ENCODE assay signal across 11 cellular contexts in the genomic region with DNA sequence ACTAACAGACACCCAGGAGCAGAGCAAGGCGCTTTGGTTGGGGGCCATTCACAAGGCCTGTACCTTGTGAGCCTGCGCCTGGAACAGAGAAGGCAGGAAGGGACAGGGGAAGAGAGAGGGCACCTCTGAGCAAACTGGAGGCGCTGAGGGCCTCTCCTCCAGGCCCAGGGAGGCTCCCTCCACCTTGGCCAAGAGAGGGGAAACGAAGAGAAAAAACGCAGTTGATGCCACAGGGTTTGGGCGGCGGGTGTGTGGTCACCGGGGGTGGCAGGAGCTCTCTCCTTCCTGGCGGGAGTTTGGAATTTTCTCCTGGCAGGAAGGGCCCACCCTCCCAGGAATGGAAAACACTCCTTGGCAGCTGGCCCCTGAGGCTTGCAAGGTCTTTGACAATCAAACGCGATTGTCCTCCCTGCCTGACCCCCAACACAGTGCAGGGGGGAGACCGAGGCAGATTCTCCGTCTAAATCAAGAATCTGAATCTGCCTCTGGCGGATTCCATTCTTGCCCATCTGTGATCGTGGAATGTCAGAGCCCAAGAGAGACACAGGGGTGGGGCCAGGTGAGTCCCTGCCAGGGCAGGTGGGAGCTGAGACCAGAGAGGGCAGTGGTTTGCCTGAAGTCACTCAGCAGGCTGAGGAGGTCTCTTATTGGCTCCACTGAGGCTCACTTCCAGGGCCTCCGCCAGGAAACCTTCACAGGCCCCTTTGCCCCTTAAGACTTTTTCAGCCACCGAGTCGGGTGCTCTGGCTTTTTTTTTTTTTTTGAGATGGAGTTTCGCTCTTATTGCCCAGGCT. TPM values are rescaled to one million over a fixed set of nuclear protein-coding genes. Genes with fewer than 3 reads are reported as not detected.
A peak's percentile ranks its signal among the peaks of the same experiment; 100 is the strongest.
DNase-seq lines count a peak whose midpoint lies in the region; ATAC-seq, FAIRE-seq and TF ChIP-seq lines count a peak whose summit lies in the region.
"Had no signal": no experiment of that assay in that cellular context is flagged by ENCODE, and none has a peak within 500 bp of the region (broad histone marks: within the 10 kb centered on the region; RNA-seq: fewer than 3 reads in every experiment).

No MANE protein-coding gene starts in this region.

- RAD21 ChIA-PET in HCT116 (lab: Charles Lee; ENCODE audit: low non-redundant PET in 1 of 2, low total read pairs in 2 of 2, uncharacterized antibody in 2 of 2, unreplicated experiment in 2 of 2), result no interaction called here

- ATAC-seq in HCT116, result peak; percentile 28; the same call in 1 of the 2 replicates
- no peak for ATAC-seq in stimulated activated naive B cell treated with anti-CD40 and anti-IgM and Interleukin-4, amounts not matched to agents 10 μg/mL and 1 μg/mL and 100 μg/mL, for 72 hours (replicated peaks)
- ATAC-seq in HG03432 (IDR thresholded peaks at IDR 0.05; ENCODE audit: unreplicated experiment), result no peak
- ATAC-seq: natural killer cell treated with Interleukin-12 subunit alpha and Interleukin-12 subunit beta and Interleukin-15 and Interleukin-18, amount 100 ng/mL, for 72 hours had no signal

- H3K27me3 Mint-ChIP-seq in activated T-helper 1 cell treated with anti-CD3 and anti-CD28 coated beads, Interleukin-12 subunit alpha, Interleukin-12 subunit beta, Interleukin-2, Interleukin-4 antibody, amounts not matched to agents 30 ng/mL and 10 ng/mL and 1 ng/mL, durations not matched to agents 14 hours and 24 hours and 36 hours (ENCODE audit: insufficient read depth), result peaks cover 22% of the 10 kb centered on the region
- H3K27me3 Mint-ChIP-seq in stimulated activated naive B cell treated with anti-CD40 and anti-IgM and Interleukin-4, amounts not matched to agents 10 μg/mL and 1 μg/mL and 100 μg/mL, for 72 hours, result peaks cover 18 to 39% of the 10 kb centered on the region in 2 donors
- peaks cover 5 to 11% (median 7%) of the 10 kb centered on the region in 3 donors for H3K27me3 Mint-ChIP-seq in immature natural killer cell (ENCODE audit: low read depth in 3 of 3)

- FAIRE-seq in kidney (lab: Jason Lieb, UNC), result no peak
- FAIRE-seq: endometrium had no signal

- intact Hi-C loops in HCT116 (cut with micrococcal nuclease), result no loop called here
- intact Hi-C loops in activated T-helper 1 cell treated with anti-CD3 and anti-CD28 coated beads, Interleukin-12 subunit alpha, Interleukin-12 subunit beta, Interleukin-2, Interleukin-4 antibody, amounts not matched to agents 30 ng/mL and 10 ng/mL and 1 ng/mL, durations not matched to agents 14 hours and 24 hours and 36 hours (cut with micrococcal nuclease), result no loop called here
- intact Hi-C loops in kidney (cut with DNase I), result no loop called here

- TF ChIP-seq RAD21 in HCT116 (IDR thresholded peaks at IDR 0.05; ENCODE audit: low read depth), result no peak

- no peaks in the 10 kb centered on the region for H3K36me3 Mint-ChIP-seq in activated T-helper 1 cell treated with anti-CD3 and anti-CD28 coated beads, Interleukin-12 subunit alpha, Interleukin-12 subunit beta, Interleukin-2, Interleukin-4 antibody, amounts not matched to agents 30 ng/mL and 10 ng/mL and 1 ng/mL, durations not matched to agents 14 hours and 24 hours and 36 hours (ENCODE audit: low read depth)
- peaks cover 0 to 3% of the 10 kb centered on the region in 2 donors for H3K36me3 Mint-ChIP-seq in stimulated activated naive B cell treated with anti-CD40 and anti-IgM and Interleukin-4, amounts not matched to agents 10 μg/mL and 1 μg/mL and 100 μg/mL, for 72 hours
- H3K36me3 Mint-ChIP-seq in immature natural killer cell, result no peaks in the 10 kb centered on the region
- H3K36me3 Mint-ChIP-seq: natural killer cell treated with Interleukin-12 subunit alpha and Interleukin-12 subunit beta and Interleukin-15 and Interleukin-18, amount 100 ng/mL, for 72 hours had no signal

- peak overlapping the region; percentile 3 for H3K27ac Mint-ChIP-seq in activated T-helper 1 cell treated with anti-CD3 and anti-CD28 coated beads, Interleukin-12 subunit alpha, Interleukin-12 subunit beta, Interleukin-2, Interleukin-4 antibody, amounts not matched to agents 30 ng/mL and 10 ng/mL and 1 ng/mL, durations not matched to agents 14 hours and 24 hours and 36 hours
- peak overlapping the region; percentile 65 for H3K27ac Mint-ChIP-seq in stimulated activated naive B cell treated with anti-CD40 and anti-IgM and Interleukin-4, amounts not matched to agents 10 μg/mL and 1 μg/mL and 100 μg/mL, for 72 hours
- peak overlapping the region in 1 of 6 donors; percentile 28 for H3K27ac Mint-ChIP-seq in immature natural killer cell

- TF ChIP-seq CTCF in HCT116 (IDR thresholded peaks at IDR 0.05 in 2 of 3, conservative IDR thresholded peaks at IDR 0.05 in 1 of 3; ENCODE audit: borderline replicate concordance in 1 of 3, insufficient read depth in 1 of 3, low read depth in 2 of 3, low read length in 2 of 3) (no peak), kidney (IDR thresholded peaks at IDR 0.05; ENCODE audit: borderline replicate concordance, extremely low read depth, insufficient read depth) (no peak)

- H3K9me3 Mint-ChIP-seq in activated T-helper 1 cell treated with anti-CD3 and anti-CD28 coated beads, Interleukin-12 subunit alpha, Interleukin-12 subunit beta, Interleukin-2, Interleukin-4 antibody, amounts not matched to agents 30 ng/mL and 10 ng/mL and 1 ng/mL, durations not matched to agents 14 hours and 24 hours and 36 hours, result no peaks in the 10 kb centered on the region
- H3K9me3 Mint-ChIP-seq in stimulated activated naive B cell treated with anti-CD40 and anti-IgM and Interleukin-4, amounts not matched to agents 10 μg/mL and 1 μg/mL and 100 μg/mL, for 72 hours, result no peaks in the 10 kb centered on the region
- no peaks in the 10 kb centered on the region for H3K9me3 Mint-ChIP-seq in immature natural killer cell
- H3K9me3 Mint-ChIP-seq: natural killer cell treated with Interleukin-12 subunit alpha and Interleukin-12 subunit beta and Interleukin-15 and Interleukin-18, amount 100 ng/mL, for 72 hours had no signal

- no peaks in the 10 kb centered on the region for H3K79me2 ChIP-seq in HCT116 (ENCODE audit: insufficient read depth, low read length)

- H3K4me3 Mint-ChIP-seq in activated T-helper 1 cell treated with anti-CD3 and anti-CD28 coated beads, Interleukin-12 subunit alpha, Interleukin-12 subunit beta, Interleukin-2, Interleukin-4 antibody, amounts not matched to agents 30 ng/mL and 10 ng/mL and 1 ng/mL, durations not matched to agents 14 hours and 24 hours and 36 hours, result no peak overlapping the region
- peak overlapping the region in 1 of 2 donors; percentile 8 for H3K4me3 Mint-ChIP-seq in stimulated activated naive B cell treated with anti-CD40 and anti-IgM and Interleukin-4, amounts not matched to agents 10 μg/mL and 1 μg/mL and 100 μg/mL, for 72 hours
- H3K4me3 Mint-ChIP-seq in immature natural killer cell, result no peak overlapping the region
- H3K4me3 Mint-ChIP-seq: natural killer cell treated with Interleukin-12 subunit alpha and Interleukin-12 subunit beta and Interleukin-15 and Interleukin-18, amount 100 ng/mL, for 72 hours had no signal

- H3K4me2 ChIP-seq in HCT116 (ENCODE audit: low read length), result peak overlapping the region; percentile 50

- no peaks in the 10 kb centered on the region for H3K27me3 ChIP-seq in HCT116 (ENCODE audit: insufficient read depth, low read length)

- CTCF ChIA-PET in HCT116 (lab: Charles Lee), result interaction anchor here (1.0 kb wide), 2 partner anchors 11 to 13 kb away, joined by 3 read pairs; no protein-coding TSS in a partner anchor

- H3K36me3 ChIP-seq in HCT116 (ENCODE audit: control insufficient read depth in 1 of 2, insufficient read depth in 2 of 2, low read length in 2 of 2) (no peaks in the 10 kb centered on the region), kidney (ENCODE audit: control insufficient read depth in 1 of 2, insufficient read depth in 2 of 2, low read length in 2 of 2) (no peaks in the 10 kb centered on the region)

- H3K9me3 ChIP-seq in HCT116 (ENCODE audit: control insufficient read depth in 1 of 2, insufficient read depth in 1 of 2, low read depth in 1 of 2, low read length in 2 of 2) (no peaks in the 10 kb centered on the region), kidney (ENCODE audit: control insufficient read depth in 1 of 2, low read length in 2 of 2) (no peaks in the 10 kb centered on the region)

- peaks cover 49 to 84% of the 10 kb centered on the region in 2 experiments for H3K4me1 ChIP-seq in HCT116 (ENCODE audit: control insufficient read depth in 1 of 2, insufficient read depth in 2 of 2, low read length in 2 of 2)
- peaks cover 12 to 34% of the 10 kb centered on the region in 2 donors for H3K4me1 ChIP-seq in kidney (ENCODE audit: control insufficient read depth in 1 of 2, insufficient read depth in 1 of 2, low read depth in 1 of 2, low read length in 2 of 2)

- no peak for TF ChIP-seq POLR2A in HCT116 (IDR thresholded peaks at IDR 0.05; ENCODE audit: borderline replicate concordance, extremely low read depth, insufficient read depth, insufficient read length)

- no TSS peak for BruUV-seq in HCT116 (replicated peaks; lab: Mats Ljungman, UMichigan)

- peak overlapping the region; percentile 37 for H3K9ac ChIP-seq in HCT116 (ENCODE audit: low read length)
- no peak overlapping the region for H3K9ac ChIP-seq in kidney (ENCODE audit: low read length in 2 of 2)

- peaks cover 15% of the 10 kb centered on the region for H3K4me1 Mint-ChIP-seq in activated T-helper 1 cell treated with anti-CD3 and anti-CD28 coated beads, Interleukin-12 subunit alpha, Interleukin-12 subunit beta, Interleukin-2, Interleukin-4 antibody, amounts not matched to agents 30 ng/mL and 10 ng/mL and 1 ng/mL, durations not matched to agents 14 hours and 24 hours and 36 hours (ENCODE audit: low read depth)
- H3K4me1 Mint-ChIP-seq in stimulated activated naive B cell treated with anti-CD40 and anti-IgM and Interleukin-4, amounts not matched to agents 10 μg/mL and 1 μg/mL and 100 μg/mL, for 72 hours, result peaks cover 33 to 43% of the 10 kb centered on the region in 2 donors
- peaks cover 11 to 21% of the 10 kb centered on the region in 2 donors for H3K4me1 Mint-ChIP-seq in immature natural killer cell

- peak overlapping the region; percentile 63 for H2AFZ ChIP-seq in HCT116 (ENCODE audit: low read depth, low read length, poor library complexity, severe bottlenecking)

- H3K27ac ChIP-seq in HCT116 (ENCODE audit: low read depth, low read length) (peak overlapping the region; percentile 46), kidney (ENCODE audit: low read depth in 2 of 2, low read length in 2 of 2) (peak overlapping the region; percentile 64 to 68)

- H3K4me3 ChIP-seq in HCT116 (replicated peaks in 1 of 2; ENCODE audit: low read depth in 1 of 2, low read length in 2 of 2) (no peak overlapping the region), kidney (ENCODE audit: low read length in 2 of 2) (no peak overlapping the region)

- H3K9me2 ChIP-seq in HCT116 (ENCODE audit: insufficient read depth), result no peaks in the 10 kb centered on the region

- POLR2A ChIA-PET in HCT116 (lab: Charles Lee), result interaction anchor here (0.8 to 2.5 kb wide), 6 partner anchors 8 to 53 kb away, joined by 4 to 15 read pairs (median 6); a partner anchor contains a TSS

- no peaks in the 10 kb centered on the region for H4K20me1 ChIP-seq in HCT116 (ENCODE audit: insufficient read depth)

- DNase-seq in HCT116 (ENCODE audit: low read depth, low spot score) (no peak), kidney (no peak), immature natural killer cell (no peak)
- DNase-seq in activated T-helper 1 cell treated with anti-CD3 and anti-CD28 coated beads, Interleukin-12 subunit alpha, Interleukin-12 subunit beta, Interleukin-2, Interleukin-4 antibody, amounts not matched to agents 30 ng/mL and 10 ng/mL and 1 ng/mL, durations not matched to agents 14 hours and 24 hours and 36 hours (ENCODE audit: low spot score), result no peak
- DNase-seq in stimulated activated naive B cell treated with anti-CD40 and anti-IgM and Interleukin-4, amounts not matched to agents 10 μg/mL and 1 μg/mL and 100 μg/mL, for 72 hours, result no peak
- DNase-seq in stimulated activated naive CD4-positive, alpha-beta T cell (lab: John Stamatoyannopoulos, UW), result no peak
- no peak for DNase-seq in activated T-cell treated with anti-CD3 and anti-CD28 coated beads, Interleukin-2, amount 50 U/mL, for 48 hours
- DNase-seq: stimulated activated CD4-positive, alpha-beta T cell treated with anti-CD3 and anti-CD28 coated beads, Interleukin-1b, Interleukin-23, amount 100 ng/mL, for 48 hours had no signal

RNA-seq across cellular contexts. Expression of a gene that starts 21.0 kb away (rescaled TPM):
- total RNA-seq in HCT116 (2021; ENCODE audit: unreplicated experiment) (2,966 TPM), kidney (1,862 TPM)
- polyA plus RNA-seq in HCT116 (2012), result 4,751 and 5,637 TPM in 2 replicates
- total RNA-seq in activated T-helper 1 cell treated with anti-CD3 and anti-CD28 coated beads, Interleukin-12 subunit alpha, Interleukin-12 subunit beta, Interleukin-2, Interleukin-4 antibody, amounts not matched to agents 30 ng/mL and 10 ng/mL and 1 ng/mL, durations not matched to agents 14 hours and 24 hours and 36 hours, result 1,905 and 1,941 TPM in 2 replicates
- polyA plus RNA-seq in kidney (ENCODE audit: insufficient read depth, low read depth, low replicate concordance) (2,443 TPM), immature natural killer cell (1,000 to 10,000 TPM; 1,935 to 2,618 (median 1,953) TPM)

RNA-seq across cellular contexts. Expression of a gene that starts 51.4 kb away (rescaled TPM):
- total RNA-seq in HCT116 (2021; ENCODE audit: unreplicated experiment) (20.7 TPM), kidney (21.5 TPM)
- polyA plus RNA-seq in HCT116 (2012), result 31.1 and 42.6 TPM in 2 replicates
- total RNA-seq in activated T-helper 1 cell treated with anti-CD3 and anti-CD28 coated beads, Interleukin-12 subunit alpha, Interleukin-12 subunit beta, Interleukin-2, Interleukin-4 antibody, amounts not matched to agents 30 ng/mL and 10 ng/mL and 1 ng/mL, durations not matched to agents 14 hours and 24 hours and 36 hours, result not detected in 2 replicates
- polyA plus RNA-seq in kidney (ENCODE audit: insufficient read depth, low read depth, low replicate concordance) (43.0 TPM), immature natural killer cell (10 to 100 TPM; 24.5 to 49.5 (median 27.0) TPM)

RNA-seq across cellular contexts. Expression of a gene that starts 53.6 kb away (rescaled TPM):
- total RNA-seq in HCT116 (2021; ENCODE audit: unreplicated experiment), result 13.1 TPM
- polyA plus RNA-seq in HCT116 (2012), result 15.7 and 16.0 TPM in 2 replicates
- 0.78 and 1.2 TPM in 2 replicates for total RNA-seq in activated T-helper 1 cell treated with anti-CD3 and anti-CD28 coated beads, Interleukin-12 subunit alpha, Interleukin-12 subunit beta, Interleukin-2, Interleukin-4 antibody, amounts not matched to agents 30 ng/mL and 10 ng/mL and 1 ng/mL, durations not matched to agents 14 hours and 24 hours and 36 hours
- 14.2 TPM for total RNA-seq in kidney
- polyA plus RNA-seq in kidney (ENCODE audit: insufficient read depth, low read depth, low replicate concordance), result 10.4 TPM
- under 1 TPM in 2 of 3 donors, not detected in 1; 0.58 to 0.61 TPM for polyA plus RNA-seq in immature natural killer cell
- total RNA-seq: natural killer cell treated with Interleukin-12 subunit alpha and Interleukin-12 subunit beta and Interleukin-15 and Interleukin-18, amount 100 ng/mL, for 72 hours had no signal

Comparison
In these comparisons a context has a peak if more than half of its experiments do, and no peak if none do; other contexts are left out.
1. RNA of a gene that starts 51.4 kb away (total RNA-seq): 21.5 TPM in kidney (single experiment) and 20.7 TPM in HCT116 (single experiment); not detected in activated T-helper 1 cell treated with anti-CD3 and anti-CD28 coated beads, Interleukin-12 subunit alpha, Interleukin-12 subunit beta, Interleukin-2, Interleukin-4 antibody, amounts not matched to agents 30 ng/mL and 10 ng/mL and 1 ng/mL, durations not matched to agents 14 hours and 24 hours and 36 hours; every median in the first group is over 10 times any median in the second.